ENCODE assay signal across 28 cellular contexts in the genomic region with DNA sequence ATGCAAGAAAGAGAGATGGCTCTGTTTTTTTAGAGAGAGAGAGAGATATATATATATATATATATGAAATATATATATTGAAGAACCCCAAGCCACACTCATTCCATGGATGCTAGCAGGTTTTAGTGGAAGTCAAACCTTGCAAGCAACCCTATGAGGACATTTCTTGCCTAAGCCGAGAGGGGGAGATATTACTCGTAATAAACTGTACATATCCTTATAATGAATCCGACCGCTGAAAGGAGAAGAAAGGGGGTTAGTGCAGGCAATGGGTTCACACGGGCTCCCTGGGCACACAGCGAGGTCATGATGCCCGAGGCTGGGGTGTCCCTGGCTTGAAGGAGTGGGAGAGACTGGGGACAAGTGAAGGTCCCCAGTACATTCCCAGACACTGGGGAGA.
DNase-seq lines count a peak whose midpoint lies in the region; ATAC-seq, FAIRE-seq and TF ChIP-seq lines count a peak whose summit lies in the region.
"Had no signal": no experiment of that assay in that cellular context is flagged by ENCODE, and none has a peak within 500 bp of the region (broad histone marks: within the 10 kb centered on the region; RNA-seq: fewer than 3 reads in every experiment).

No MANE protein-coding gene starts in this region.

- H4K20me1 ChIP-seq in PC-3 (ENCODE audit: low read length) (no peaks in the 10 kb centered on the region), K562 (replicated peaks; ENCODE audit: control insufficient read depth, insufficient read depth, low read length) (no peaks in the 10 kb centered on the region)

- no peaks in the 10 kb centered on the region for H3K9me3 Mint-ChIP-seq in HFFc6
- H3K9me3 Mint-ChIP-seq: activated CD4-positive, alpha-beta T cell treated with anti-CD3 and anti-CD28 coated beads, Interleukin-2, amount 10 ng/mL, durations not matched to agents 24 days and 14 days; activated naive CD4-positive, alpha-beta T cell treated with anti-CD3 and anti-CD28 coated beads, Interleukin-2, amount 10 ng/mL, durations not matched to agents 7 days and 5 days; endodermal cell; stimulated activated memory B cell treated with anti-CD40 and anti-IgM and Interleukin-4, amounts not matched to agents 10 μg/mL and 1 μg/mL and 100 μg/mL, for 72 hours had no signal

- peak; percentile 56 for DNase-seq in COLO829 (ENCODE audit: low spot score)
- peak; percentile 61 for DNase-seq in HuH-7 (ENCODE audit: low spot score)
- DNase-seq in PC-3 = peak; percentile 61
- peak in 1 of 4 experiments; percentile 35 for DNase-seq in K562 (ENCODE audit: extremely low read depth in 1 of 4, low spot score in 3 of 4)
- no peak for DNase-seq in HFFc6
- DNase-seq in SHP77 treated with DMSO at 0.1 percent for 48 hours (lab: John Stamatoyannopoulos, UW) = no peak
- no peak for DNase-seq in GOT3 (lab: John Stamatoyannopoulos, UW)
- DNase-seq: activated CD4-positive, alpha-beta T cell treated with anti-CD3 and anti-CD28 coated beads, Interleukin-2, amount 10 ng/mL, durations not matched to agents 24 days and 14 days; activated naive CD4-positive, alpha-beta T cell treated with anti-CD3 and anti-CD28 coated beads, Interleukin-2, amount 10 ng/mL, durations not matched to agents 7 days and 5 days; cortex of kidney; endodermal cell; GM23248; islet precursor cell; left ventricle myocardium superior; naive thymus-derived CD4-positive, alpha-beta T cell; NCI-H1105; NCI-H2029; NCI-H226; OCI-M1; SHP77; stimulated activated CD4-positive, alpha-beta T cell treated with anti-CD3 and anti-CD28 coated beads, Interleukin-4, amount 100 ng/mL, for 1 hour; T-helper 1 cell had no signal

- BruUV-seq in PC-3 (replicated peaks; lab: Mats Ljungman, UMichigan) = no TSS peak
- BruUV-seq in K562 (replicated peaks; lab: Mats Ljungman, UMichigan) = no TSS peak

- WGBS in K562 (ENCODE audit: insufficient coverage, low coverage, missing lambda C conversion rate) = 1% methylated on average over 5 of the region's 7 CpGs

- CTCF ChIA-PET in PC-3 (lab: Charles Lee) (no interaction called here), K562 (lab: Yijun Ruan, JAX; ENCODE audit: low intra/inter-chr PET ratio) (no interaction called here)

- H3K9me3 ChIP-seq in PC-3 (ENCODE audit: low read length) (no peaks in the 10 kb centered on the region), K562 (replicated peaks; ENCODE audit: control insufficient read depth, insufficient read depth, low read depth, low read length) (no peaks in the 10 kb centered on the region)
- H3K9me3 ChIP-seq: suprapubic skin had no signal

- FAIRE-seq in K562 (lab: Jason Lieb, UNC) = peak; percentile 74
- FAIRE-seq: G401.6 had no signal

- H3K27ac ChIP-seq in PC-3 (ENCODE audit: low read length) = no peak overlapping the region
- H3K27ac ChIP-seq in K562 (ENCODE audit: extremely low read depth, low read depth, low read length) = no peak overlapping the region
- H3K27ac ChIP-seq: C4-2B, cardiac muscle cell, GM23248, KMS-11, suprapubic skin had no signal

- no peak overlapping the region for H3K4me3 ChIP-seq in PC-3 (ENCODE audit: low read length)
- no peak overlapping the region for H3K4me3 ChIP-seq in K562
- H3K4me3 ChIP-seq: cardiac muscle cell, GM23248, suprapubic skin had no signal

- TF ChIP-seq EP300 in K562 (IDR thresholded peaks at IDR 0.05; ENCODE audit: low read length) = no peak

- H3K9me2 ChIP-seq in PC-3 (replicated peaks; ENCODE audit: low read length) = no peaks in the 10 kb centered on the region

- no peak for TF ChIP-seq POLR2A in K562 (conservative IDR thresholded peaks at IDR 0.05)

- ATAC-seq in PC-3 (peak; percentile 55), K562 (peak; percentile 77)
- ATAC-seq: left ventricle myocardium superior; naive thymus-derived CD4-positive, alpha-beta T cell; stimulated activated memory B cell treated with anti-CD40 and anti-IgM and Interleukin-4, amounts not matched to agents 10 μg/mL and 1 μg/mL and 100 μg/mL, for 72 hours had no signal

- intact Hi-C loops in PC-3 (cut with micrococcal nuclease) = loop anchor here (2.0 kb wide), 1 partner anchor 32 kb away; no protein-coding TSS in a partner anchor
- intact Hi-C loops in K562 (cut with micrococcal nuclease) = no loop called here

- TF ChIP-seq CTCF in PC-3 (conservative IDR thresholded peaks at IDR 0.05; ENCODE audit: low read depth, low read length) (peak; percentile 43; the same call in 1 of the 2 replicates), K562 (IDR thresholded peaks at IDR 0.05 in 2 of 3, conservative IDR thresholded peaks at IDR 0.05 in 1 of 3; ENCODE audit: insufficient read depth in 2 of 3, low read depth in 1 of 3, low read length in 3 of 3) (peak; percentile 28 to 60 (median 38); a peak in 4 of 6 replicates), HFFc6 (IDR thresholded peaks at IDR 0.05) (no peak)

- H3K27ac Mint-ChIP-seq in HFFc6 = no peak overlapping the region
- H3K27ac Mint-ChIP-seq: activated CD4-positive, alpha-beta T cell treated with anti-CD3 and anti-CD28 coated beads, Interleukin-2, amount 10 ng/mL, durations not matched to agents 24 days and 14 days; activated naive CD4-positive, alpha-beta T cell treated with anti-CD3 and anti-CD28 coated beads, Interleukin-2, amount 10 ng/mL, durations not matched to agents 7 days and 5 days; endodermal cell; naive thymus-derived CD4-positive, alpha-beta T cell; stimulated activated memory B cell treated with anti-CD40 and anti-IgM and Interleukin-4, amounts not matched to agents 10 μg/mL and 1 μg/mL and 100 μg/mL, for 72 hours had no signal

- no peak overlapping the region for H2AFZ ChIP-seq in PC-3 (ENCODE audit: low read length)
- H2AFZ ChIP-seq in K562 (ENCODE audit: low read depth, low read length) = no peak overlapping the region
- H2AFZ ChIP-seq: GM23248 had no signal

- no peak for TF ChIP-seq RAD21 in K562 (CRISPR knock-in tag; conservative IDR thresholded peaks at IDR 0.05 in 1 of 2, IDR thresholded peaks at IDR 0.05 in 1 of 2)

- H3K79me2 ChIP-seq in PC-3 (ENCODE audit: low read length) (no peaks in the 10 kb centered on the region), K562 (ENCODE audit: control insufficient read depth, insufficient read depth, low read length) (no peaks in the 10 kb centered on the region)

- H3K36me3 Mint-ChIP-seq in HFFc6 (ENCODE audit: low read depth) = no peaks in the 10 kb centered on the region
- H3K36me3 Mint-ChIP-seq: activated naive CD4-positive, alpha-beta T cell treated with anti-CD3 and anti-CD28 coated beads, Interleukin-2, amount 10 ng/mL, durations not matched to agents 7 days and 5 days; naive thymus-derived CD4-positive, alpha-beta T cell; stimulated activated memory B cell treated with anti-CD40 and anti-IgM and Interleukin-4, amounts not matched to agents 10 μg/mL and 1 μg/mL and 100 μg/mL, for 72 hours had no signal

- no peak overlapping the region for H3K4me3 Mint-ChIP-seq in HFFc6
- H3K4me3 Mint-ChIP-seq: activated CD4-positive, alpha-beta T cell treated with anti-CD3 and anti-CD28 coated beads, Interleukin-2, amount 10 ng/mL, durations not matched to agents 24 days and 14 days; activated naive CD4-positive, alpha-beta T cell treated with anti-CD3 and anti-CD28 coated beads, Interleukin-2, amount 10 ng/mL, durations not matched to agents 7 days and 5 days; endodermal cell; naive thymus-derived CD4-positive, alpha-beta T cell; stimulated activated memory B cell treated with anti-CD40 and anti-IgM and Interleukin-4, amounts not matched to agents 10 μg/mL and 1 μg/mL and 100 μg/mL, for 72 hours had no signal

- peaks cover 7% of the 10 kb centered on the region; the same call in 1 of the 2 replicates for H3K27me3 ChIP-seq in PC-3 (ENCODE audit: low read length)
- peaks cover 20 to 54% of the 10 kb centered on the region in 2 experiments for H3K27me3 ChIP-seq in K562 (ENCODE audit: control insufficient read depth in 2 of 2, insufficient read depth in 2 of 2, low read length in 2 of 2)
- H3K27me3 ChIP-seq: cardiac muscle cell had no signal

- no peaks in the 10 kb centered on the region for H3K4me1 Mint-ChIP-seq in HFFc6 (ENCODE audit: low read depth)
- H3K4me1 Mint-ChIP-seq: activated CD4-positive, alpha-beta T cell treated with anti-CD3 and anti-CD28 coated beads, Interleukin-2, amount 10 ng/mL, durations not matched to agents 24 days and 14 days; activated naive CD4-positive, alpha-beta T cell treated with anti-CD3 and anti-CD28 coated beads, Interleukin-2, amount 10 ng/mL, durations not matched to agents 7 days and 5 days; endodermal cell; stimulated activated memory B cell treated with anti-CD40 and anti-IgM and Interleukin-4, amounts not matched to agents 10 μg/mL and 1 μg/mL and 100 μg/mL, for 72 hours had no signal

- no peaks in the 10 kb centered on the region for H3K36me3 ChIP-seq in PC-3 (ENCODE audit: low read depth, low read length)
- no peaks in the 10 kb centered on the region for H3K36me3 ChIP-seq in K562 (ENCODE audit: control insufficient read depth, insufficient read depth, low read length)
- H3K36me3 ChIP-seq: cardiac muscle cell, suprapubic skin had no signal

- no peaks in the 10 kb centered on the region for H3K9me1 ChIP-seq in K562 (ENCODE audit: control insufficient read depth, insufficient read depth, low read length)

- POLR2A ChIA-PET in PC-3 (lab: Charles Lee; ENCODE audit: unreplicated experiment) (interaction anchor here (0.7 kb wide), 1 partner anchor 489 kb away, joined by 10 read pairs; no protein-coding TSS in a partner anchor), K562 (lab: Yijun Ruan, JAX) (no interaction called here)

- peaks cover 28% of the 10 kb centered on the region for H3K27me3 Mint-ChIP-seq in HFFc6 (ENCODE audit: insufficient read depth)

- H3K4me2 ChIP-seq in PC-3 (ENCODE audit: low read length) = no peak overlapping the region
- H3K4me2 ChIP-seq in K562 (ENCODE audit: insufficient read depth, low read length) = no peak overlapping the region
- H3K4me2 ChIP-seq: KMS-11 had no signal

- H3F3A ChIP-seq in PC-3 (ENCODE audit: low read length, unreplicated experiment) = no peaks in the 10 kb centered on the region

- no peak overlapping the region for H3K9ac ChIP-seq in PC-3 (ENCODE audit: low read length)
- H3K9ac ChIP-seq in K562 (ENCODE audit: insufficient read depth in 1 of 2, low read depth in 2 of 2, low read length in 2 of 2) = peak overlapping the region in 1 of 2 experiments; percentile 43; a peak in 1 of 4 replicates
- H3K9ac ChIP-seq: GM23248, KMS-11 had no signal

- H3K4me1 ChIP-seq in PC-3 (ENCODE audit: insufficient read depth, low read length) (peaks cover 6% of the 10 kb centered on the region; the same call in 1 of the 2 replicates), K562 (replicated peaks in 1 of 2; ENCODE audit: control insufficient read depth in 2 of 2, insufficient read depth in 2 of 2, low read length in 2 of 2) (peaks cover 0 to 11% of the 10 kb centered on the region in 2 experiments; a peak in 1 of 5 replicates)

- in situ Hi-C loops in K562 (cut with MboI) = no loop called here

TF ChIP-seq in K562, 482 proteins besides CTCF, POLR2A, EP300 and RAD21 (continues in another document):
- TF ChIP-seq BRD4 (IDR thresholded peaks at IDR 0.05) = no peak
- TF ChIP-seq ERF (CRISPR knock-in tag; IDR thresholded peaks at IDR 0.05) = no peak
- TF ChIP-seq ETV1 (tag; conservative IDR thresholded peaks at IDR 0.05; ENCODE audit: low read depth) = no peak
- no peak for TF ChIP-seq NFRKB (IDR thresholded peaks at IDR 0.05; ENCODE audit: low read depth)

Comparison
In these comparisons a context has a peak if more than half of its experiments do, and no peak if none do; other contexts are left out.
1. DNase-seq: peak in COLO829 (single experiment), HuH-7 (single experiment) and PC-3 (single experiment); none in HFFc6 (single experiment), SHP77 treated with DMSO at 0.1 percent for 48 hours (single experiment) and GOT3 (single experiment).